ENCODE assay signal across 1 cellular context in the genomic region with DNA sequence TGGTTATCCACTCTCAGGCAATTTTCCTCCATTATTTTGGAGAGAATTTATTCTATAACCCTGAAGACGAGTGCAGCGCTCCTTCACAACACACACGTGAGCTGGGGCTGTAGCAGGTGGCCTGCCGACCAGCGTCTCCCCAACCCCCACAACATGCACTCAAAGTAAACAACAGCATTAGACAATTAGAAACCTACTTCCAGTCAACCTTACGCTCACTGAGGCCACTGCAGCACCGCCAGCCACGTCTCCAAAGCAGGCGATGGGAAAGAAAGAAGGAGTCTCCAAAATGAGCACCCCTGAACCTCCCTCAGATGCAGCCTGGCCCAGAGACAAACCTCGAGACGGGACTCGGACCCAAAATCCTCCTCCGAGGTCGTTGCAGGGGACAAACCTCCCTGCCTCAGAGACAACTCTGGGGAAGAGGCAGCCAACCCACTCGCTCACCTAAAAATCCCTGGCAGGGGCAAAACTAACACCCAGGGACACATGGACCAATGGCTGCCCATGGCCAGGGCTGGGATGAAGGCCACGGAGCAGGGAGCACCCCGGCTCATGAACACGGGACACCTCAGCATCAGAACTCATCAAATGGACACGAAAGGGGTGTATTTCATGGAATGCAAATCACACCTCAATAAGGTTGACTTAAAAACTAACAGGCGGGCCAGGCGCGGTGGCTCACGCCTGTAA.
TF ChIP-seq lines count a peak whose summit lies in the region.

No MANE protein-coding gene starts in this region.

TF ChIP-seq in GM12878, 131 proteins besides CTCF, POLR2A, EP300 and RAD21:
- TF ChIP-seq, protein P1, sequence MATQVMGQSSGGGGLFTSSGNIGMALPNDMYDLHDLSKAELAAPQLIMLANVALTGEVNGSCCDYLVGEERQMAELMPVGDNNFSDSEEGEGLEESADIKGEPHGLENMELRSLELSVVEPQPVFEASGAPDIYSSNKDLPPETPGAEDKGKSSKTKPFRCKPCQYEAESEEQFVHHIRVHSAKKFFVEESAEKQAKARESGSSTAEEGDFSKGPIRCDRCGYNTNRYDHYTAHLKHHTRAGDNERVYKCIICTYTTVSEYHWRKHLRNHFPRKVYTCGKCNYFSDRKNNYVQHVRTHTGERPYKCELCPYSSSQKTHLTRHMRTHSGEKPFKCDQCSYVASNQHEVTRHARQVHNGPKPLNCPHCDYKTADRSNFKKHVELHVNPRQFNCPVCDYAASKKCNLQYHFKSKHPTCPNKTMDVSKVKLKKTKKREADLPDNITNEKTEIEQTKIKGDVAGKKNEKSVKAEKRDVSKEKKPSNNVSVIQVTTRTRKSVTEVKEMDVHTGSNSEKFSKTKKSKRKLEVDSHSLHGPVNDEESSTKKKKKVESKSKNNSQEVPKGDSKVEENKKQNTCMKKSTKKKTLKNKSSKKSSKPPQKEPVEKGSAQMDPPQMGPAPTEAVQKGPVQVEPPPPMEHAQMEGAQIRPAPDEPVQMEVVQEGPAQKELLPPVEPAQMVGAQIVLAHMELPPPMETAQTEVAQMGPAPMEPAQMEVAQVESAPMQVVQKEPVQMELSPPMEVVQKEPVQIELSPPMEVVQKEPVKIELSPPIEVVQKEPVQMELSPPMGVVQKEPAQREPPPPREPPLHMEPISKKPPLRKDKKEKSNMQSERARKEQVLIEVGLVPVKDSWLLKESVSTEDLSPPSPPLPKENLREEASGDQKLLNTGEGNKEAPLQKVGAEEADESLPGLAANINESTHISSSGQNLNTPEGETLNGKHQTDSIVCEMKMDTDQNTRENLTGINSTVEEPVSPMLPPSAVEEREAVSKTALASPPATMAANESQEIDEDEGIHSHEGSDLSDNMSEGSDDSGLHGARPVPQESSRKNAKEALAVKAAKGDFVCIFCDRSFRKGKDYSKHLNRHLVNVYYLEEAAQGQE (IDR thresholded peaks at IDR 0.05; ENCODE audit: low read depth, low read length) = no peak
- TF ChIP-seq SREBF1 (IDR thresholded peaks at IDR 0.05; ENCODE audit: low read length) = no peak
- TF ChIP-seq TCF7 (IDR thresholded peaks at IDR 0.05; ENCODE audit: borderline replicate concordance) = no peak
- TF ChIP-seq POU2F2 (IDR thresholded peaks at IDR 0.05; ENCODE audit: borderline replicate concordance, low read depth, low read length) = no peak
- no peak for TF ChIP-seq CBX5 (IDR thresholded peaks at IDR 0.05; ENCODE audit: low read depth)
- no peak for TF ChIP-seq RBBP5 (conservative IDR thresholded peaks at IDR 0.05)
- TF ChIP-seq BCL11A (IDR thresholded peaks at IDR 0.05; ENCODE audit: low read depth, low read length) = no peak
- no peak for TF ChIP-seq HDAC2 (IDR thresholded peaks at IDR 0.05)
- TF ChIP-seq TCF3 (IDR thresholded peaks at IDR 0.05; ENCODE audit: borderline replicate concordance, insufficient read depth, low read depth, low read length) = no peak
- TF ChIP-seq LARP7 (IDR thresholded peaks at IDR 0.05) = no peak
- no peak for TF ChIP-seq NR2C1 (IDR thresholded peaks at IDR 0.05)
- TF ChIP-seq MTA3 (IDR thresholded peaks at IDR 0.05; ENCODE audit: borderline replicate concordance, low read length) = no peak
- TF ChIP-seq RCOR1 (conservative IDR thresholded peaks at IDR 0.05; ENCODE audit: low read depth, low read length) = no peak
